ENCODE assay signal across 12 cellular contexts in the genomic region with DNA sequence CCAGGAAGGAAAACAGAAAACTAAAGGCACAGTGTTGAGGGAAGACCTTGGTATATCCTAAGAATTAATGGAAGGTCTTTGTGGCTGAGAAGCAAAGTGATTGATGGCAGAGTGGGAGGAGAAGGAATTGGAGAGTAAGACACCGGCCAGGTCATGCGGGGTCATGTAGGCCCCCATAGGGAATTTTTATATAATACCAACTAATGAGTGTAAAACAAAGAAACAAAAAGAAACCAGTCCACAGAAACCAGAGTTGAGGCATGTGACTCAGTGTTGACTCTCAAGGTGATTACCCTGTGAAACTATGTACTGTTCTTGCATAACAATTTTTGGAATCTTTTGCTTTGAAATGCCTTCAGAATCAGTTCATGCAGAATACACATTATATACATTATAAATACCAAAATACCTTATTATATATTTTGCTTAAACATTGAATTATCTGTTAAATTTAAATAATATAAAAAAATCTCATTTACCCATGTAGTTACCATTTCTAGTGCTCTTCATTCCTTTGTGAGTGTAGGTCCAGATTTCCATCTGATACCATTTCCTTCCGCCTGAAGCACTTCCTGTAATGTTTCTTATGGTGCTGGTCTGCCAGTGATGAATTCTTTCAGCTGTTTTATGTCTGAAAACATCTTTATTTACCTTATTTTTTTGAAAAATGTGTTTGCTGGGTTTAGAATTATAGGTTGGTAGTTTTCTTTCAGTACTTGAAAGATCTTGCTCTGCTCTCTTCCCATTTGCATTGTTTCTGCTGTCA. TPM values are rescaled to one million over a fixed set of nuclear protein-coding genes. Genes with fewer than 3 reads are reported as not detected.
A peak's percentile ranks its signal among the peaks of the same experiment; 100 is the strongest.
DNase-seq lines count a peak whose midpoint lies in the region; ATAC-seq lines count a peak whose summit lies in the region.
"Had no signal": no experiment of that assay in that cellular context is flagged by ENCODE, and none has a peak within 500 bp of the region (broad histone marks: within the 10 kb centered on the region; RNA-seq: fewer than 3 reads in every experiment).

No MANE protein-coding gene starts in this region.

- H3K9me3 Mint-ChIP-seq in activated naive CD4-positive, alpha-beta T cell treated with anti-CD3 and anti-CD28 coated beads, Interleukin-2, amount 10 ng/mL, durations not matched to agents 7 days and 5 days: peaks cover 20% of the 10 kb centered on the region

- 87 to 88% methylated on average over 3 of the region's 3 CpGs for whole genome bisulfite sequencing in aorta, 2 donors

- intact Hi-C loops in aorta (cut with DNase I): no loop called here

- H3K27ac Mint-ChIP-seq in activated naive CD4-positive, alpha-beta T cell treated with anti-CD3 and anti-CD28 coated beads, Interleukin-2, amount 10 ng/mL, durations not matched to agents 7 days and 5 days: no peak overlapping the region

- peaks cover 0 to 9% of the 10 kb centered on the region in 2 donors for H3K4me1 ChIP-seq in aorta (ENCODE audit: control insufficient read depth in 1 of 2, insufficient read depth in 2 of 2, low read length in 2 of 2)
- H3K4me1 ChIP-seq: pancreas had no signal

- no peaks in the 10 kb centered on the region for H3K36me3 ChIP-seq in aorta (ENCODE audit: control insufficient read depth in 1 of 2, insufficient read depth in 2 of 2, low read length in 1 of 2)
- H3K36me3 ChIP-seq: pancreas had no signal

- no peak overlapping the region for H3K4me3 Mint-ChIP-seq in activated naive CD4-positive, alpha-beta T cell treated with anti-CD3 and anti-CD28 coated beads, Interleukin-2, amount 10 ng/mL, durations not matched to agents 7 days and 5 days

- no peak overlapping the region for H3K4me3 ChIP-seq in aorta (ENCODE audit: low read length in 2 of 2)
- H3K4me3 ChIP-seq: pancreas had no signal

- DNase-seq in activated naive CD4-positive, alpha-beta T cell treated with Interleukin-2 at 50 U/mL for 16 hours: peak; percentile 13
- DNase-seq in activated naive CD4-positive, alpha-beta T cell treated with anti-CD3 and anti-CD28 coated beads, Interleukin-2, amount 10 ng/mL, durations not matched to agents 7 days and 5 days: no peak
- DNase-seq in SW 1271 (lab: John Stamatoyannopoulos, UW) (peak; percentile 82 to 98), fibroblast of gingiva (ENCODE audit: low read depth) (peak; percentile 36), stromal cell of bone marrow (ENCODE audit: low read depth) (peak; percentile 75), NCI-H526 treated with DMSO at 0.1 percent for 48 hours (lab: John Stamatoyannopoulos, UW) (no peak), aorta (no peak)
- DNase-seq: CD4-positive, CD25-positive, alpha-beta regulatory T cell; cerebellar nuclear complex; pancreas had no signal

- H3K9me3 ChIP-seq in aorta (ENCODE audit: control insufficient read depth, low read length): no peaks in the 10 kb centered on the region
- H3K9me3 ChIP-seq: pancreas had no signal

- no peaks in the 10 kb centered on the region for H3K27me3 ChIP-seq in aorta (ENCODE audit: control insufficient read depth in 1 of 2, insufficient read depth in 2 of 2, low read length in 1 of 2)
- H3K27me3 ChIP-seq: pancreas had no signal

- no peaks in the 10 kb centered on the region for H3K27me3 Mint-ChIP-seq in activated naive CD4-positive, alpha-beta T cell treated with anti-CD3 and anti-CD28 coated beads, Interleukin-2, amount 10 ng/mL, durations not matched to agents 7 days and 5 days
- H3K27me3 Mint-ChIP-seq: CD4-positive, CD25-positive, alpha-beta regulatory T cell had no signal

- ATAC-seq in HG03175 (IDR thresholded peaks at IDR 0.05; ENCODE audit: unreplicated experiment) (no peak), aorta (ENCODE audit: low FRiP score) (no peak)

- H3K4me1 Mint-ChIP-seq in activated naive CD4-positive, alpha-beta T cell treated with anti-CD3 and anti-CD28 coated beads, Interleukin-2, amount 10 ng/mL, durations not matched to agents 7 days and 5 days: peaks cover 31% of the 10 kb centered on the region

- peak overlapping the region in 1 of 2 donors; percentile 48 for H3K27ac ChIP-seq in aorta (ENCODE audit: low read depth in 1 of 2, low read length in 2 of 2)
- H3K27ac ChIP-seq: pancreas had no signal

- H3K36me3 Mint-ChIP-seq in activated naive CD4-positive, alpha-beta T cell treated with anti-CD3 and anti-CD28 coated beads, Interleukin-2, amount 10 ng/mL, durations not matched to agents 7 days and 5 days: peaks cover 61% of the 10 kb centered on the region

- CTCF ChIA-PET in activated naive CD4-positive, alpha-beta T cell treated with anti-CD3 and anti-CD28 coated beads, Interleukin-2, amount 10 ng/mL, durations not matched to agents 7 days and 5 days (lab: Charles Lee): no interaction called here

RNA-seq across cellular contexts. Expression of a gene that starts 8.6 kb away (rescaled TPM):
- total RNA-seq in aorta: 10 to 100 TPM; 50.1 to 52.3 TPM
- 10 to 100 TPM in 1 of 2 donors, 1 to 10 TPM in 1; 7.6 to 13.5 TPM for polyA plus RNA-seq in aorta

RNA-seq across cellular contexts. Expression of a gene that starts 49.4 kb away (rescaled TPM):
- total RNA-seq in aorta: not detected
- under 1 TPM in 1 of 2 donors, not detected in 1; 0.13 TPM for polyA plus RNA-seq in aorta
- total RNA-seq: CD4-positive, CD25-positive, alpha-beta regulatory T cell; H1 had no signal
- polyA plus RNA-seq: CD4-positive, CD25-positive, alpha-beta regulatory T cell; H1 had no signal

Comparison
In these comparisons a context has a peak if more than half of its experiments do, and no peak if none do; other contexts are left out.
1. DNase-seq: peak in activated naive CD4-positive, alpha-beta T cell treated with Interleukin-2 at 50 U/mL for 16 hours (single experiment), SW 1271 (2 of 2), fibroblast of gingiva (single experiment) and stromal cell of bone marrow (single experiment); none in activated naive CD4-positive, alpha-beta T cell treated with anti-CD3 and anti-CD28 coated beads, Interleukin-2, amount 10 ng/mL, durations not matched to agents 7 days and 5 days (single experiment), NCI-H526 treated with DMSO at 0.1 percent for 48 hours (single experiment) and aorta (0 of 2).